15 cellular contexts compared by ENCODE assay signal in the genomic region with DNA sequence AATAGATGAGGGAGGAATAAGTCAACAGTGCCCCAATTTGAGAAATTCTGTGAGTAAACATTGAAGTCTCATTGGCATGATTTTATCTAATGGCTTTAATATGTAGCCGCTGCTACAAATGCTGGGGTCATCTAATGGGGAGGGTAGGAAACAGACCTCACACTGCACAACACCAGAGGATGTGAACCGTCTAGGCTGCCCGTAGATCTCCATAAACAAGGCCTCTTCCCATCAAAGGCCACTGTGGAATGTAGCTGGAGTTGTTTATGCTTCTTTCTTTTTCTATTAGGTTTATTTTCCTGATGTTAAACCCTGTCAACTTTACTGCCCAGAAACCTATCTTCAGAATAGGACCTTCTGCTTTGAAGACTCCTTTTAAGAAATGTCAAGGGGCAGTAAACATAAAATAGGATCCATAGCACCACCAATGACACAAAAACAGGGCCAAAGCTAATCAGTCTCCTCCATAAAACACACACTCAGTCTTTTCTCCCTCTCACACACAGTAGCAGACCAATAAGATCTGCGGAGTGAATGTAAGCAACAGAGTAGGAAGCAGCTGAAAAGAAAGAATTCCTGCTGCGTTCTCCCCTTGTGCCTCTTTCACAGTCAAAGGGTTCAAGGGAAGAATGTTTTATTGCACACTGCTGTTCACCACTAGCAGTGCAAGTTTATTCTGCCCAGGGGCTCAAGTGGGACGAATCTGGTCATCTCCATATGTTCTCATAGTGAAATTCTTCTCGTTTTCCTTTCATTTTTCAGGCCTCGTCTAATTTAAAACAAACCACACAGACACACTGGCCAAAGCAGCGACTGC.
A peak's percentile ranks its signal among the peaks of the same experiment; 100 is the strongest.
DNase-seq lines count a peak whose midpoint lies in the region; ATAC-seq and TF ChIP-seq lines count a peak whose summit lies in the region.
"Had no signal": no experiment of that assay in that cellular context is flagged by ENCODE, and none has a peak within 500 bp of the region (broad histone marks: within the 10 kb centered on the region; RNA-seq: fewer than 3 reads in every experiment).

No MANE protein-coding gene starts in this region.

- no peaks in the 10 kb centered on the region for H3K27me3 Mint-ChIP-seq in progenitor cell of endocrine pancreas
- peaks cover 15% of the 10 kb centered on the region for H3K27me3 Mint-ChIP-seq in activated T-cell treated with anti-CD3 and anti-CD28 coated beads, Interleukin-2, amount 50 U/mL, for 72 hours (ENCODE audit: low read depth)
- H3K27me3 Mint-ChIP-seq: activated B cell treated with CpG ODN at 0.5 μM for 24 hours had no signal

- H3K4me1 Mint-ChIP-seq in progenitor cell of endocrine pancreas (ENCODE audit: low read depth), result peaks cover 58% of the 10 kb centered on the region
- H3K4me1 Mint-ChIP-seq in activated T-cell treated with anti-CD3 and anti-CD28 coated beads, Interleukin-2, amount 50 U/mL, for 72 hours (ENCODE audit: low read depth), result peaks cover 50% of the 10 kb centered on the region

- TF ChIP-seq CTCF in fibroblast of lung (conservative IDR thresholded peaks at IDR 0.05 in 1 of 2, IDR thresholded peaks at IDR 0.05 in 1 of 2; ENCODE audit: low read depth in 1 of 2, low read length in 2 of 2), result no peak
- no peak for TF ChIP-seq CTCF in progenitor cell of endocrine pancreas (IDR thresholded peaks at IDR 0.05; ENCODE audit: unreplicated experiment)

- peak overlapping the region in 2 of 4 experiments; percentile 8 to 16 for H3K4me3 ChIP-seq in fibroblast of lung (replicated peaks in 1 of 4; ENCODE audit: control extremely low read depth in 1 of 4, insufficient read depth in 1 of 4, low read depth in 3 of 4, low read length in 4 of 4)
- H3K4me3 ChIP-seq: suprapubic skin had no signal

- H3K36me3 ChIP-seq in fibroblast of lung (ENCODE audit: control insufficient read depth, insufficient read depth, low read length), result no peaks in the 10 kb centered on the region
- H3K36me3 ChIP-seq: suprapubic skin had no signal

- no peaks in the 10 kb centered on the region for H3K27me3 ChIP-seq in fibroblast of lung (ENCODE audit: control insufficient read depth, insufficient read depth, low read length)
- H3K27me3 ChIP-seq: suprapubic skin had no signal

- ATAC-seq in SK-N-SH treated with all-trans-retinoic acid at 6 μM for 48 hours (peak; percentile 47), GM21447 (IDR thresholded peaks at IDR 0.05; ENCODE audit: unreplicated experiment) (no peak)
- no peak for ATAC-seq in activated T-cell treated with anti-CD3 and anti-CD28 coated beads, Interleukin-2, amount 50 U/mL, for 72 hours (replicated peaks in 1 of 2)
- ATAC-seq: left colon had no signal

- H3K27ac ChIP-seq in fibroblast of lung (ENCODE audit: insufficient read depth, low read length), result peak overlapping the region; percentile 49
- H3K27ac ChIP-seq: suprapubic skin had no signal

- H4K20me1 ChIP-seq in fibroblast of lung (ENCODE audit: control insufficient read depth, extremely low read depth, insufficient read depth, low read length), result no peaks in the 10 kb centered on the region

- H3K79me2 ChIP-seq in fibroblast of lung (ENCODE audit: control insufficient read depth, insufficient read depth, low read length), result no peaks in the 10 kb centered on the region

- no peak overlapping the region for H3K4me3 Mint-ChIP-seq in progenitor cell of endocrine pancreas (ENCODE audit: low read depth)
- no peak overlapping the region for H3K4me3 Mint-ChIP-seq in activated T-cell treated with anti-CD3 and anti-CD28 coated beads, Interleukin-2, amount 50 U/mL, for 72 hours
- H3K4me3 Mint-ChIP-seq: activated B cell treated with CpG ODN at 0.5 μM for 24 hours had no signal

- no peak overlapping the region for H3K9ac ChIP-seq in fibroblast of lung (ENCODE audit: insufficient read depth, low read length)

- H3K4me2 ChIP-seq in fibroblast of lung (ENCODE audit: extremely low read depth, insufficient read depth, low read length), result peak overlapping the region; percentile 73

- no peaks in the 10 kb centered on the region for H3K9me3 ChIP-seq in fibroblast of lung (ENCODE audit: control insufficient read depth, insufficient read depth, low read depth, low read length)
- H3K9me3 ChIP-seq: suprapubic skin had no signal

- H3K27ac Mint-ChIP-seq in progenitor cell of endocrine pancreas, result peak overlapping the region; percentile 21
- no peak overlapping the region for H3K27ac Mint-ChIP-seq in activated T-cell treated with anti-CD3 and anti-CD28 coated beads, Interleukin-2, amount 50 U/mL, for 72 hours
- H3K27ac Mint-ChIP-seq: activated B cell treated with CpG ODN at 0.5 μM for 24 hours; activated naive CD4-positive, alpha-beta T cell treated with anti-CD3 and anti-CD28 coated beads, Interleukin-2, amount 50 U/mL, for 72 hours had no signal

- H3K36me3 Mint-ChIP-seq in progenitor cell of endocrine pancreas (ENCODE audit: insufficient read depth), result no peaks in the 10 kb centered on the region
- H3K36me3 Mint-ChIP-seq in activated T-cell treated with anti-CD3 and anti-CD28 coated beads, Interleukin-2, amount 50 U/mL, for 72 hours (ENCODE audit: insufficient read depth in 2 of 2), result no peaks in the 10 kb centered on the region
- H3K36me3 Mint-ChIP-seq: activated naive CD4-positive, alpha-beta T cell treated with anti-CD3 and anti-CD28 coated beads, Interleukin-2, amount 50 U/mL, for 72 hours had no signal

- peaks cover 24% of the 10 kb centered on the region for H3K4me1 ChIP-seq in fibroblast of lung (ENCODE audit: control insufficient read depth, extremely low read depth, insufficient read depth, low read length)

- no peaks in the 10 kb centered on the region for H3K9me3 Mint-ChIP-seq in progenitor cell of endocrine pancreas (ENCODE audit: low read depth)
- H3K9me3 Mint-ChIP-seq in activated T-cell treated with anti-CD3 and anti-CD28 coated beads, Interleukin-2, amount 50 U/mL, for 72 hours, result no peaks in the 10 kb centered on the region
- H3K9me3 Mint-ChIP-seq: activated B cell treated with CpG ODN at 0.5 μM for 24 hours; activated naive CD4-positive, alpha-beta T cell treated with anti-CD3 and anti-CD28 coated beads, Interleukin-2, amount 50 U/mL, for 72 hours had no signal

- peak overlapping the region; percentile 83 for H2AFZ ChIP-seq in fibroblast of lung (ENCODE audit: low read length)

- DNase-seq in ELF-1 (ENCODE audit: low read depth, low spot score) (peak; percentile 40), fibroblast of lung (ENCODE audit: low read depth in 2 of 2) (no peak), progenitor cell of endocrine pancreas (ENCODE audit: low spot score, unreplicated experiment) (no peak), dedifferentiated amniotic fluid mesenchymal stem cell (ENCODE audit: extremely low spot score) (no peak), SHP77 (lab: John Stamatoyannopoulos, UW) (no peak)
- no peak for DNase-seq in activated T-cell treated with anti-CD3 and anti-CD28 coated beads, Interleukin-2, amount 50 U/mL, for 72 hours
- DNase-seq: activated B cell treated with CpG ODN at 0.5 μM for 24 hours, DMS79 treated with DMSO at 0.1 percent for 48 hours, left colon, NCI-H1048, NCI-H2171 treated with DMSO at 0.1 percent for 48 hours had no signal

TF ChIP-seq in SK-N-SH treated with all-trans-retinoic acid at 6 μM for 48 hours, 23 proteins besides CTCF, POLR2A, EP300 and RAD21 (continues in another document):
- TF ChIP-seq SNAI2 (CRISPR knock-in tag; IDR thresholded peaks at IDR 0.05) (no peak), ZFP30 (CRISPR knock-in tag; IDR thresholded peaks at IDR 0.05) (no peak), TCF4 (CRISPR knock-in tag; IDR thresholded peaks at IDR 0.05; ENCODE audit: borderline replicate concordance) (no peak), ARNTL (CRISPR knock-in tag; IDR thresholded peaks at IDR 0.05; ENCODE audit: borderline replicate concordance, low read depth) (no peak), ZNF8 (CRISPR knock-in tag; IDR thresholded peaks at IDR 0.05) (no peak)
- TF ChIP-seq, protein P1, sequence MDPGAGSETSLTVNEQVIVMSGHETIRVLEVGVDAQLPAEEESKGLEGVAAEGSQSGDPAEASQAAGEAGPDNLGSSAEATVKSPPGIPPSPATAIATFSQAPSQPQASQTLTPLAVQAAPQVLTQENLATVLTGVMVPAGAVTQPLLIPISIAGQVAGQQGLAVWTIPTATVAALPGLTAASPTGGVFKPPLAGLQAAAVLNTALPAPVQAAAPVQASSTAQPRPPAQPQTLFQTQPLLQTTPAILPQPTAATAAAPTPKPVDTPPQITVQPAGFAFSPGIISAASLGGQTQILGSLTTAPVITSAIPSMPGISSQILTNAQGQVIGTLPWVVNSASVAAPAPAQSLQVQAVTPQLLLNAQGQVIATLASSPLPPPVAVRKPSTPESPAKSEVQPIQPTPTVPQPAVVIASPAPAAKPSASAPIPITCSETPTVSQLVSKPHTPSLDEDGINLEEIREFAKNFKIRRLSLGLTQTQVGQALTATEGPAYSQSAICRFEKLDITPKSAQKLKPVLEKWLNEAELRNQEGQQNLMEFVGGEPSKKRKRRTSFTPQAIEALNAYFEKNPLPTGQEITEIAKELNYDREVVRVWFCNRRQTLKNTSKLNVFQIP (CRISPR knock-in tag; IDR thresholded peaks at IDR 0.05; ENCODE audit: borderline replicate concordance, low read depth), result no peak
- TF ChIP-seq, protein P2, sequence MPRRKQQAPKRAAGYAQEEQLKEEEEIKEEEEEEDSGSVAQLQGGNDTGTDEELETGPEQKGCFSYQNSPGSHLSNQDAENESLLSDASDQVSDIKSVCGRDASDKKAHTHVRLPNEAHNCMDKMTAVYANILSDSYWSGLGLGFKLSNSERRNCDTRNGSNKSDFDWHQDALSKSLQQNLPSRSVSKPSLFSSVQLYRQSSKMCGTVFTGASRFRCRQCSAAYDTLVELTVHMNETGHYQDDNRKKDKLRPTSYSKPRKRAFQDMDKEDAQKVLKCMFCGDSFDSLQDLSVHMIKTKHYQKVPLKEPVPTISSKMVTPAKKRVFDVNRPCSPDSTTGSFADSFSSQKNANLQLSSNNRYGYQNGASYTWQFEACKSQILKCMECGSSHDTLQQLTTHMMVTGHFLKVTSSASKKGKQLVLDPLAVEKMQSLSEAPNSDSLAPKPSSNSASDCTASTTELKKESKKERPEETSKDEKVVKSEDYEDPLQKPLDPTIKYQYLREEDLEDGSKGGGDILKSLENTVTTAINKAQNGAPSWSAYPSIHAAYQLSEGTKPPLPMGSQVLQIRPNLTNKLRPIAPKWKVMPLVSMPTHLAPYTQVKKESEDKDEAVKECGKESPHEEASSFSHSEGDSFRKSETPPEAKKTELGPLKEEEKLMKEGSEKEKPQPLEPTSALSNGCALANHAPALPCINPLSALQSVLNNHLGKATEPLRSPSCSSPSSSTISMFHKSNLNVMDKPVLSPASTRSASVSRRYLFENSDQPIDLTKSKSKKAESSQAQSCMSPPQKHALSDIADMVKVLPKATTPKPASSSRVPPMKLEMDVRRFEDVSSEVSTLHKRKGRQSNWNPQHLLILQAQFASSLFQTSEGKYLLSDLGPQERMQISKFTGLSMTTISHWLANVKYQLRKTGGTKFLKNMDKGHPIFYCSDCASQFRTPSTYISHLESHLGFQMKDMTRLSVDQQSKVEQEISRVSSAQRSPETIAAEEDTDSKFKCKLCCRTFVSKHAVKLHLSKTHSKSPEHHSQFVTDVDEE (CRISPR knock-in tag; IDR thresholded peaks at IDR 0.05), result no peak
